1 cellular context compared by ENCODE assay signal in genomic region chr1:33000427-33001026, GRCh38.
A peak's percentile ranks its signal among the peaks of the same experiment; 100 is the strongest.
TF ChIP-seq lines count a peak whose summit lies in the region.

No MANE protein-coding gene starts in this region.

TF ChIP-seq in HepG2, 621 proteins besides CTCF, POLR2A, EP300 and RAD21:
- TF ChIP-seq ZFY (CRISPR knock-in tag; IDR thresholded peaks at IDR 0.05) (no peak), POLR2G (IDR thresholded peaks at IDR 0.05; ENCODE audit: low read depth, low read length) (0 out of 2 replicates have a peak, but pooled peaks have one; percentile 22), GMEB1 (CRISPR knock-in tag; IDR thresholded peaks at IDR 0.05; ENCODE audit: borderline replicate concordance) (no peak), ZEB1 (IDR thresholded peaks at IDR 0.05; ENCODE audit: insufficient replicate concordance, low read depth) (no peak), RBM22 (optimal IDR thresholded peaks at IDR 0.05; ENCODE audit: low read length) (peak; percentile 43), ZNF562 (CRISPR knock-in tag; IDR thresholded peaks at IDR 0.05; ENCODE audit: borderline replicate concordance) (no peak), POLR2AphosphoS5 (IDR thresholded peaks at IDR 0.05; ENCODE audit: low read depth, low read length) (peak; percentile 28; the same call in 1 of the 2 replicates), CAMTA2 (CRISPR knock-in tag; IDR thresholded peaks at IDR 0.05; ENCODE audit: borderline replicate concordance) (no peak), KMT2A (CRISPR knock-in tag; IDR thresholded peaks at IDR 0.05) (no peak), PHF5A (CRISPR knock-in tag; IDR thresholded peaks at IDR 0.05; ENCODE audit: low read depth, unreplicated experiment) (no peak)
